1 cellular context compared by ENCODE assay signal in genomic region chr2:230222829-230223228, GRCh38.
TF ChIP-seq lines count a peak whose summit lies in the region.

No MANE protein-coding gene starts in this region.

TF ChIP-seq in GM12878, 131 proteins besides CTCF, POLR2A, EP300 and RAD21:
- peak; percentile 92 for TF ChIP-seq ATF7 (IDR thresholded peaks at IDR 0.05; ENCODE audit: low read depth)
- TF ChIP-seq ATF2 (IDR thresholded peaks at IDR 0.05; ENCODE audit: low read length) = peak; percentile 68
- TF ChIP-seq ZNF384 (IDR thresholded peaks at IDR 0.05; ENCODE audit: borderline replicate concordance, low read depth, low read length) = 0 out of 2 replicates have a peak, but pooled peaks have one; percentile 42
- 0 out of 2 replicates have a peak, but pooled peaks have one; percentile 40 for TF ChIP-seq ZBTB40 (IDR thresholded peaks at IDR 0.05; ENCODE audit: borderline replicate concordance)
